2 cellular contexts compared by ENCODE assay signal in the genomic region with DNA sequence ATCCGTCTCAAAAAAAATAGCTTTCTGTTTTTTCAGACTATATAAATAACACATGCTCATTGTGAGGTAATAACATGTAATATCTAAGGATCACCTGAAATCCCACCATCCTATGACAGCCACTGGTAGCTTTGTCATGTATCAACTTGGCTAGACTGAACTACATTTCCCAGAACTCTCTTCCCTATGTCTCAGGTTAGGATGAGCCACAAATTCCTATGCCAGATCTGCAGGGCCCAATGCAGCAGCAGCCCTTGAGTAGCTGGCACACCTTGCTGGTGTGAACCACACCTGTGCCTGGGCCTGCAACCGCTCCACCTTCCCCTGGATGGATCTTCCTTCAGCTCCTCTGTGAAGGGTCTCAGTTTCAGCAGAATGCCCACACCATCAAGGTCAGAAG.
TF ChIP-seq lines count a peak whose summit lies in the region.

No MANE protein-coding gene starts in this region.

TF ChIP-seq in HepG2, 621 proteins besides CTCF, POLR2A, EP300 and RAD21:
- no peak for TF ChIP-seq EHMT2 (IDR thresholded peaks at IDR 0.05; ENCODE audit: borderline replicate concordance, low read depth, low read length)
- TF ChIP-seq ZNF143 (CRISPR knock-in tag; IDR thresholded peaks at IDR 0.05): peak; percentile 62
- TF ChIP-seq, protein P1, sequence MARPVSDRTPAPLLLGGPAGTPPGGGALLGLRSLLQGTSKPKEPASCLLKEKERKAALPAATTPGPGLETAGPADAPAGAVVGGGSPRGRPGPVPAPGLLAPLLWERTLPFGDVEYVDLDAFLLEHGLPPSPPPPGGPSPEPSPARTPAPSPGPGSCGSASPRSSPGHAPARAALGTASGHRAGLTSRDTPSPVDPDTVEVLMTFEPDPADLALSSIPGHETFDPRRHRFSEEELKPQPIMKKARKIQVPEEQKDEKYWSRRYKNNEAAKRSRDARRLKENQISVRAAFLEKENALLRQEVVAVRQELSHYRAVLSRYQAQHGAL (CRISPR knock-in tag; IDR thresholded peaks at IDR 0.05; ENCODE audit: not compliant biosample characterization): no peak
- no peak for TF ChIP-seq ZSCAN31 (CRISPR knock-in tag; IDR thresholded peaks at IDR 0.05; ENCODE audit: low read depth)
- no peak for TF ChIP-seq DPF2 (CRISPR knock-in tag; IDR thresholded peaks at IDR 0.05; ENCODE audit: borderline replicate concordance, low read depth)
- TF ChIP-seq POLR2G (IDR thresholded peaks at IDR 0.05; ENCODE audit: low read depth, low read length): 0 out of 2 replicates have a peak, but pooled peaks have one; percentile 31
- TF ChIP-seq THAP11 (CRISPR knock-in tag; IDR thresholded peaks at IDR 0.05): peak; percentile 58
- TF ChIP-seq, protein P2, sequence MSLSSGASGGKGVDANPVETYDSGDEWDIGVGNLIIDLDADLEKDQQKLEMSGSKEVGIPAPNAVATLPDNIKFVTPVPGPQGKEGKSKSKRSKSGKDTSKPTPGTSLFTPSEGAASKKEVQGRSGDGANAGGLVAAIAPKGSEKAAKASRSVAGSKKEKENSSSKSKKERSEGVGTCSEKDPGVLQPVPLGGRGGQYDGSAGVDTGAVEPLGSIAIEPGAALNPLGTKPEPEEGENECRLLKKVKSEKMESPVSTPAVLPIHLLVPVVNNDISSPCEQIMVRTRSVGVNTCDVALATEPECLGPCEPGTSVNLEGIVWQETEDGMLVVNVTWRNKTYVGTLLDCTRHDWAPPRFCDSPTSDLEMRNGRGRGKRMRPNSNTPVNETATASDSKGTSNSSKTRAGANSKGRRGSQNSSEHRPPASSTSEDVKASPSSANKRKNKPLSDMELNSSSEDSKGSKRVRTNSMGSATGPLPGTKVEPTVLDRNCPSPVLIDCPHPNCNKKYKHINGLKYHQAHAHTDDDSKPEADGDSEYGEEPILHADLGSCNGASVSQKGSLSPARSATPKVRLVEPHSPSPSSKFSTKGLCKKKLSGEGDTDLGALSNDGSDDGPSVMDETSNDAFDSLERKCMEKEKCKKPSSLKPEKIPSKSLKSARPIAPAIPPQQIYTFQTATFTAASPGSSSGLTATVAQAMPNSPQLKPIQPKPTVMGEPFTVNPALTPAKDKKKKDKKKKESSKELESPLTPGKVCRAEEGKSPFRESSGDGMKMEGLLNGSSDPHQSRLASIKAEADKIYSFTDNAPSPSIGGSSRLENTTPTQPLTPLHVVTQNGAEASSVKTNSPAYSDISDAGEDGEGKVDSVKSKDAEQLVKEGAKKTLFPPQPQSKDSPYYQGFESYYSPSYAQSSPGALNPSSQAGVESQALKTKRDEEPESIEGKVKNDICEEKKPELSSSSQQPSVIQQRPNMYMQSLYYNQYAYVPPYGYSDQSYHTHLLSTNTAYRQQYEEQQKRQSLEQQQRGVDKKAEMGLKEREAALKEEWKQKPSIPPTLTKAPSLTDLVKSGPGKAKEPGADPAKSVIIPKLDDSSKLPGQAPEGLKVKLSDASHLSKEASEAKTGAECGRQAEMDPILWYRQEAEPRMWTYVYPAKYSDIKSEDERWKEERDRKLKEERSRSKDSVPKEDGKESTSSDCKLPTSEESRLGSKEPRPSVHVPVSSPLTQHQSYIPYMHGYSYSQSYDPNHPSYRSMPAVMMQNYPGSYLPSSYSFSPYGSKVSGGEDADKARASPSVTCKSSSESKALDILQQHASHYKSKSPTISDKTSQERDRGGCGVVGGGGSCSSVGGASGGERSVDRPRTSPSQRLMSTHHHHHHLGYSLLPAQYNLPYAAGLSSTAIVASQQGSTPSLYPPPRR (CRISPR knock-in tag; IDR thresholded peaks at IDR 0.05; ENCODE audit: borderline replicate concordance): no peak
- TF ChIP-seq TARDBP (CRISPR knock-in tag; IDR thresholded peaks at IDR 0.05): no peak
- TF ChIP-seq NFKB2 (CRISPR knock-in tag; IDR thresholded peaks at IDR 0.05; ENCODE audit: borderline replicate concordance): no peak

TF ChIP-seq in WTC11, 78 proteins besides CTCF, POLR2A, EP300 and RAD21:
- TF ChIP-seq SOX15 (CRISPR knock-in tag; IDR thresholded peaks at IDR 0.05): no peak
